In the genomic region with DNA sequence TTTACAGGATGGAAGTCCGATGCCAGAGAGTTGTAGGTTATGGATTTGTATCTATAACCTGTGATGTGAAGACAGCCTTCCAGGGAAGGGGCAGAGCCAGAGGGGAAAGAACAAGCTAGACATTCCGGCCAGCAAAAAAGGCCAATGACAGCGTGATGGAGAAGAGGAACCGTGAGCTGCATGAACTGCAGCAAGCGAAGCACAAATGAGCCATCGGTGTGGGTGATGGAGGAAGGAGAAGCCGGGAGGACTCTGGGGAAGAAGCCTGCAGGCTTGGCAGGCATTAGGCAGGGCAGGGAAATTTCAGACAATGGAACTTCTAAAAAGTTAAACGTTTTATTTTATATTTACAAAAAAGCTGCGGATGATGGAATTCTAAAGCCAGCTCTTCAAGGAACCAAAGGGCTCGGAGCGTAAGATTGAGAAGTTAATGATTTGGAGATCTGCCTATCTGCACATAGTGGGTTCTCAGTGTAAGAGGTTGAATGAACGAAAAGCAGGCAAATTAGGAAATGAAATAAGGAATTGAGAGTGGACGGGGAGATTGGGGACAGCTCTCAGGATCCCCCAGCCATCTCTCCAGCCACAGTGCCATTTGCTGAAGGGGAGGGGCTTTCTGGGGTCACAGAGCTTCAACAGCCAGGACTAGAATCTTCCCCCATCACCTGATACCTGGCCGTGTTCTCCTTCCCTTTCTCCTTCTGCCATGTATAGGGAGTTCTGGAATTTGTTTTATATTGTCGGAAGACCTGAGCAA, we compare ENCODE assay signal across 22 cellular contexts. TPM values are rescaled to one million over a fixed set of nuclear protein-coding genes. Genes with fewer than 3 reads are reported as not detected.
"Had no signal": no experiment of that assay in that cellular context is flagged by ENCODE, and none has a peak within 500 bp of the region (broad histone marks: within the 10 kb centered on the region; RNA-seq: fewer than 3 reads in every experiment).

No MANE protein-coding gene starts in this region.

- H3K4me1 ChIP-seq: body of pancreas, heart right ventricle had no signal

- H3K36me3 Mint-ChIP-seq: natural killer cell had no signal

- DNase-seq: activated CD4-positive, alpha-beta T cell treated with anti-CD3 and anti-CD28 coated beads, Interleukin-2, amount 10 ng/mL, durations not matched to agents 7 days and 5 days; activated CD8-positive, alpha-beta T cell treated with anti-CD3 and anti-CD28 coated beads, Interleukin-2, amount 10 ng/mL, durations not matched to agents 7 days and 5 days; activated naive CD4-positive, alpha-beta T cell treated with anti-CD3 and anti-CD28 coated beads for 36 hours; activated T-cell treated with anti-CD3 and anti-CD28 coated beads, Interleukin-2, amount 50 U/mL, for 4 hours; body of pancreas; caudate nucleus; colonic mucosa; heart right ventricle; kidney glomerular epithelial cell; left ventricle myocardium superior; natural killer cell; retina; stimulated activated naive CD4-positive, alpha-beta T cell treated with Interleukin-2 at 50 U/mL for 16 hours had no signal

- H3K27me3 ChIP-seq: body of pancreas, colonic mucosa, vagina had no signal

- ATAC-seq: activated CD4-positive, CD25-positive, alpha-beta regulatory T cell treated with anti-CD3 and anti-CD28 coated beads, Interleukin-2, amount 50 U/mL, for 24 hours; activated CD8-positive, alpha-beta T cell treated with anti-CD3 and anti-CD28 coated beads, Interleukin-2, amount 10 ng/mL, durations not matched to agents 7 days and 5 days; activated T-cell treated with anti-CD3 and anti-CD28 coated beads, Interleukin-2, amount 50 U/mL, for 4 hours; body of pancreas; esophagus mucosa; gastroesophageal sphincter; heart right ventricle; left ventricle myocardium superior; natural killer cell had no signal

- H3K9me3 ChIP-seq: body of pancreas, colonic mucosa, neutrophil, tibial artery, vagina had no signal

- H3K4me1 Mint-ChIP-seq: activated CD4-positive, alpha-beta T cell treated with anti-CD3 and anti-CD28 coated beads, Interleukin-2, amount 10 ng/mL, durations not matched to agents 7 days and 5 days; natural killer cell had no signal

- H3K36me3 ChIP-seq: colonic mucosa, gastroesophageal sphincter, heart right ventricle, neutrophil, tibial artery, vagina had no signal

- H3K4me3 Mint-ChIP-seq: activated CD4-positive, alpha-beta T cell treated with anti-CD3 and anti-CD28 coated beads, Interleukin-2, amount 10 ng/mL, durations not matched to agents 7 days and 5 days; activated CD8-positive, alpha-beta T cell treated with anti-CD3 and anti-CD28 coated beads, Interleukin-2, amount 10 ng/mL, durations not matched to agents 7 days and 5 days; activated naive CD4-positive, alpha-beta T cell treated with anti-CD3 and anti-CD28 coated beads for 36 hours; activated T-cell treated with anti-CD3 and anti-CD28 coated beads, Interleukin-2, amount 50 U/mL, for 4 hours; memory B cell; natural killer cell; T-helper 1 cell treated with Interleukin-12 subunit alpha and Interleukin-12 subunit beta and Interleukin-4 antibody, amounts not matched to agents 30 μg/mL and 1 μg/mL, for 36 hours had no signal

- H3K4me3 ChIP-seq: body of pancreas, colonic mucosa, gastroesophageal sphincter, heart right ventricle, tibial artery, vagina had no signal

- H3K27ac ChIP-seq: body of pancreas, colonic mucosa, gastroesophageal sphincter, heart right ventricle, neutrophil, tibial artery, vagina had no signal

- H3K27ac Mint-ChIP-seq: activated CD4-positive, alpha-beta T cell treated with anti-CD3 and anti-CD28 coated beads, Interleukin-2, amount 10 ng/mL, durations not matched to agents 7 days and 5 days; activated CD8-positive, alpha-beta T cell treated with anti-CD3 and anti-CD28 coated beads, Interleukin-2, amount 10 ng/mL, durations not matched to agents 7 days and 5 days; activated naive CD4-positive, alpha-beta T cell treated with anti-CD3 and anti-CD28 coated beads for 36 hours; memory B cell; natural killer cell; T-helper 1 cell treated with Interleukin-12 subunit alpha and Interleukin-12 subunit beta and Interleukin-4 antibody, amounts not matched to agents 30 μg/mL and 1 μg/mL, for 36 hours had no signal

RNA-seq across cellular contexts. Expression of a gene that starts 28.4 kb away (rescaled TPM):
- total RNA-seq: activated CD4-positive, alpha-beta T cell treated with anti-CD3 and anti-CD28 coated beads, Interleukin-2, amount 10 ng/mL, durations not matched to agents 7 days and 5 days; activated CD8-positive, alpha-beta T cell treated with anti-CD3 and anti-CD28 coated beads, Interleukin-2, amount 10 ng/mL, durations not matched to agents 7 days and 5 days; left ventricle myocardium superior; natural killer cell had no signal

RNA-seq across cellular contexts. Expression of a gene that starts 47.8 kb away (rescaled TPM):
- total RNA-seq: activated CD4-positive, alpha-beta T cell treated with anti-CD3 and anti-CD28 coated beads, Interleukin-2, amount 10 ng/mL, durations not matched to agents 7 days and 5 days; activated CD8-positive, alpha-beta T cell treated with anti-CD3 and anti-CD28 coated beads, Interleukin-2, amount 10 ng/mL, durations not matched to agents 7 days and 5 days; activated naive CD4-positive, alpha-beta T cell treated with anti-CD3 and anti-CD28 coated beads for 36 hours; activated T-cell treated with anti-CD3 and anti-CD28 coated beads, Interleukin-2, amount 50 U/mL, for 4 hours; body of pancreas; colonic mucosa; esophagus mucosa; gastroesophageal sphincter; heart right ventricle; left ventricle myocardium superior; natural killer cell; subcutaneous adipose tissue; vagina had no signal
- polyA plus RNA-seq: heart right ventricle had no signal
